ENCODE assay signal across 34 cellular contexts in genomic region chr5:139110526-139111168, GRCh38.
DNase-seq lines count a peak whose midpoint lies in the region; ATAC-seq, FAIRE-seq and TF ChIP-seq lines count a peak whose summit lies in the region.
"Had no signal": no experiment of that assay in that cellular context is flagged by ENCODE, and none has a peak within 500 bp of the region (broad histone marks: within the 10 kb centered on the region; RNA-seq: fewer than 3 reads in every experiment).

No MANE protein-coding gene starts in this region.

- no peaks in the 10 kb centered on the region for H3K27me3 ChIP-seq in bronchial epithelial cell (ENCODE audit: control insufficient read depth, insufficient read depth, low read length)
- H3K27me3 ChIP-seq in HepG2 (ENCODE audit: control insufficient read depth in 1 of 2, insufficient read depth in 2 of 2, low read length in 2 of 2), result no peaks in the 10 kb centered on the region
- H3K27me3 ChIP-seq: BE2C, ovary, SJSA1, tibial nerve had no signal

- no peak for TF ChIP-seq RAD21 in HepG2 (CRISPR knock-in tag; IDR thresholded peaks at IDR 0.05)

- no peak overlapping the region for H3K4me2 ChIP-seq in HepG2 (ENCODE audit: low read depth, low read length)

- H3K36me3 Mint-ChIP-seq in nephron (ENCODE audit: low read depth), result peaks cover 20% of the 10 kb centered on the region

- peak overlapping the region in 1 of 3 experiments; percentile 3 for H3K4me3 Mint-ChIP-seq in nephron
- H3K4me3 Mint-ChIP-seq: activated CD8-positive, alpha-beta T cell treated with anti-CD3 and anti-CD28 coated beads for 36 hours; activated naive CD8-positive, alpha-beta T cell treated with anti-CD3 and anti-CD28 coated beads for 36 hours; IgD-negative memory B cell; immature natural killer cell; mesothelial cell of epicardium; naive thymus-derived CD8-positive, alpha-beta T cell; stimulated activated naive CD8-positive, alpha-beta T cell treated with anti-CD3 and anti-CD28 coated beads, Interleukin-15, amount 100 ng/mL, for 72 hours; T-helper 1 cell treated with Interleukin-12 subunit alpha and Interleukin-12 subunit beta and Interleukin-4 antibody, amounts not matched to agents 30 μg/mL and 1 μg/mL, for 36 hours had no signal

- in situ Hi-C loops in HepG2 (cut with HindIII; ENCODE audit: extremely low pct_ligation_motif_present, low pct_unique_long_range_greater_than_20kb), result no loop called here

- H3K27ac Mint-ChIP-seq in nephron, result peak overlapping the region in 2 of 3 experiments; percentile 49 to 57
- H3K27ac Mint-ChIP-seq: activated CD8-positive, alpha-beta T cell treated with anti-CD3 and anti-CD28 coated beads for 36 hours; activated naive CD8-positive, alpha-beta T cell treated with anti-CD3 and anti-CD28 coated beads for 36 hours; activated T-helper 2 cell treated with anti-CD3 and anti-CD28 coated beads, Interferon-gamma antibody, Interleukin-2, Interleukin-4, amounts not matched to agents 10 μg/mL and 5 μg/mL and 100 μg/mL, durations not matched to agents 14 hours and 24 hours and 36 hours; IgD-negative memory B cell; mesothelial cell of epicardium; naive thymus-derived CD8-positive, alpha-beta T cell; stimulated activated naive CD8-positive, alpha-beta T cell treated with anti-CD3 and anti-CD28 coated beads, Interleukin-15, amount 100 ng/mL, for 72 hours; T-helper 1 cell treated with Interleukin-12 subunit alpha and Interleukin-12 subunit beta and Interleukin-4 antibody, amounts not matched to agents 30 μg/mL and 1 μg/mL, for 36 hours had no signal

- no peak for ATAC-seq in HepG2
- ATAC-seq: activated CD8-positive, alpha-beta T cell treated with anti-CD3 and anti-CD28 coated beads for 36 hours; naive thymus-derived CD8-positive, alpha-beta T cell; stimulated activated naive CD8-positive, alpha-beta T cell treated with anti-CD3 and anti-CD28 coated beads, Interleukin-15, amount 100 ng/mL, for 72 hours had no signal

- TF ChIP-seq CTCF in GM10266 (IDR thresholded peaks at IDR 0.05; ENCODE audit: control insufficient read depth, insufficient read depth, low read depth, missing control alignments) (no peak), bronchial epithelial cell (IDR thresholded peaks at IDR 0.05; ENCODE audit: insufficient read depth, low read length, severe bottlenecking) (no peak), nephron (IDR thresholded peaks at IDR 0.05; ENCODE audit: unreplicated experiment in 3 of 3) (no peak), HepG2 (CRISPR knock-in tag; IDR thresholded peaks at IDR 0.05) (no peak)

- H3K9me3 Mint-ChIP-seq in nephron, result peaks cover 3% of the 10 kb centered on the region
- H3K9me3 Mint-ChIP-seq: activated CD8-positive, alpha-beta T cell treated with anti-CD3 and anti-CD28 coated beads for 36 hours; activated T-helper 2 cell treated with anti-CD3 and anti-CD28 coated beads, Interferon-gamma antibody, Interleukin-2, Interleukin-4, amounts not matched to agents 10 μg/mL and 5 μg/mL and 100 μg/mL, durations not matched to agents 14 hours and 24 hours and 36 hours; immature natural killer cell; T-helper 1 cell treated with Interleukin-12 subunit alpha and Interleukin-12 subunit beta and Interleukin-4 antibody, amounts not matched to agents 30 μg/mL and 1 μg/mL, for 36 hours had no signal

- TF ChIP-seq EP300 in HepG2 (IDR thresholded peaks at IDR 0.05; ENCODE audit: low read depth in 2 of 2, low read length in 2 of 2) (no peak), HepG2 (CRISPR knock-in tag; IDR thresholded peaks at IDR 0.05; ENCODE audit: borderline replicate concordance) (no peak)

- BruUV-seq in HepG2 (replicated peaks; lab: Mats Ljungman, UMichigan), result no TSS peak

- H3K9me3 ChIP-seq in HepG2 (ENCODE audit: low read length), result no peaks in the 10 kb centered on the region
- H3K9me3 ChIP-seq: BE2C, ovary, SJSA1, tibial nerve had no signal

- TF ChIP-seq POLR2A in HepG2 (IDR thresholded peaks at IDR 0.05; ENCODE audit: insufficient read depth in 1 of 2, low read depth in 2 of 2, low read length in 2 of 2), result no peak

- H3K4me3 ChIP-seq in bronchial epithelial cell (ENCODE audit: low read depth, low read length) (no peak overlapping the region), HepG2 (replicated peaks in 1 of 3; ENCODE audit: insufficient read depth in 1 of 3, low read depth in 2 of 3, low read length in 3 of 3) (no peak overlapping the region)
- H3K4me3 ChIP-seq: ovary, SJSA1, tibial nerve had no signal

- POLR2A ChIA-PET in HepG2 (lab: Yijun Ruan, JAX), result no interaction called here

- H3K27ac ChIP-seq in HepG2 (ENCODE audit: extremely low read length, insufficient read depth, low read length), result no peak overlapping the region
- H3K27ac ChIP-seq: ovary, SJSA1 had no signal

- H3K79me2 ChIP-seq in HepG2 (ENCODE audit: insufficient read depth, low read length), result no peaks in the 10 kb centered on the region

- peaks cover 77% of the 10 kb centered on the region for H3K4me1 Mint-ChIP-seq in nephron
- H3K4me1 Mint-ChIP-seq: activated naive CD8-positive, alpha-beta T cell treated with anti-CD3 and anti-CD28 coated beads for 36 hours; immature natural killer cell; stimulated activated naive CD8-positive, alpha-beta T cell treated with anti-CD3 and anti-CD28 coated beads, Interleukin-15, amount 100 ng/mL, for 72 hours had no signal

- H3K4me1 ChIP-seq in HepG2 (ENCODE audit: insufficient read depth, low read length), result no peaks in the 10 kb centered on the region
- H3K4me1 ChIP-seq: SJSA1 had no signal

- FAIRE-seq in bronchial epithelial cell (lab: Jason Lieb, UNC) (peak; percentile 94), HepG2 (lab: Jason Lieb, UNC) (no peak)
- FAIRE-seq: A204.1, astrocyte, endometrium, frontal cortex, GM18507, small intestine had no signal

- intact Hi-C loops in HepG2 (cut with micrococcal nuclease; ENCODE audit: unreplicated experiment), result no loop called here

- DNase-seq in NCI-H1105 treated with DMSO at 0.1 percent for 48 hours (lab: John Stamatoyannopoulos, UW) (peak; percentile 12), NCI-H1105 (lab: John Stamatoyannopoulos, UW) (no peak), GM10266 (ENCODE audit: extremely low spot score) (peak; percentile 24), bronchial epithelial cell (ENCODE audit: low read depth) (no peak), HepG2 (ENCODE audit: low spot score) (no peak), T1000 (lab: John Stamatoyannopoulos, UW) (no peak)
- DNase-seq in activated T-cell treated with anti-CD3 and anti-CD28 coated beads, Interleukin-2, amount 50 U/mL, for 48 hours, result no peak
- DNase-seq: activated CD4-positive, alpha-beta T cell treated with anti-CD3 and anti-CD28 coated beads for 1 hour; activated CD8-positive, alpha-beta T cell treated with anti-CD3 and anti-CD28 coated beads for 36 hours; activated naive CD8-positive, alpha-beta T cell treated with anti-CD3 and anti-CD28 coated beads for 36 hours; BE2C; central memory CD4-positive, alpha-beta T cell; dermis blood vessel endothelial cell; DMS79 treated with DMSO at 0.1 percent for 48 hours; immature natural killer cell; naive thymus-derived CD8-positive, alpha-beta T cell; NCI-H187; NCI-H226; ovary; retina; small intestine; stimulated activated naive CD8-positive, alpha-beta T cell treated with anti-CD3 and anti-CD28 coated beads, Interleukin-15, amount 100 ng/mL, for 72 hours had no signal

- H3K27me3 Mint-ChIP-seq in nephron (ENCODE audit: low read depth), result no peaks in the 10 kb centered on the region
- H3K27me3 Mint-ChIP-seq: activated CD8-positive, alpha-beta T cell treated with anti-CD3 and anti-CD28 coated beads for 36 hours; activated naive CD8-positive, alpha-beta T cell treated with anti-CD3 and anti-CD28 coated beads for 36 hours; IgD-negative memory B cell; naive thymus-derived CD8-positive, alpha-beta T cell; stimulated activated naive CD8-positive, alpha-beta T cell treated with anti-CD3 and anti-CD28 coated beads, Interleukin-15, amount 100 ng/mL, for 72 hours had no signal

- no peaks in the 10 kb centered on the region for H4K20me1 ChIP-seq in HepG2 (ENCODE audit: insufficient read depth, low read length)

- no peak overlapping the region for H3K9ac ChIP-seq in HepG2 (ENCODE audit: insufficient read depth, low read depth, low read length)

- CTCF ChIA-PET in HepG2 (lab: Yijun Ruan, JAX; ENCODE audit: low intra/inter-chr PET ratio, low total read pairs), result no interaction called here

- H2AFZ ChIP-seq in HepG2 (ENCODE audit: low read length), result no peak overlapping the region

- no peaks in the 10 kb centered on the region for H3K36me3 ChIP-seq in bronchial epithelial cell (ENCODE audit: control insufficient read depth, insufficient read depth, low read length)
- H3K36me3 ChIP-seq in HepG2 (replicated peaks in 1 of 2; ENCODE audit: control insufficient read depth in 1 of 2, insufficient read depth in 2 of 2, low read length in 2 of 2), result no peaks in the 10 kb centered on the region
- H3K36me3 ChIP-seq: BE2C, ovary, SJSA1 had no signal

TF ChIP-seq in HepG2, 621 proteins besides CTCF, POLR2A, EP300 and RAD21 (continues in another document):
- TF ChIP-seq GTF3A (CRISPR knock-in tag; conservative IDR thresholded peaks at IDR 0.05) (no peak), MEIS2 (CRISPR knock-in tag; IDR thresholded peaks at IDR 0.05) (no peak), ZFX (CRISPR knock-in tag; IDR thresholded peaks at IDR 0.05; ENCODE audit: low read depth) (no peak), NCOA1 (CRISPR knock-in tag; IDR thresholded peaks at IDR 0.05) (no peak)
- TF ChIP-seq, protein P1, sequence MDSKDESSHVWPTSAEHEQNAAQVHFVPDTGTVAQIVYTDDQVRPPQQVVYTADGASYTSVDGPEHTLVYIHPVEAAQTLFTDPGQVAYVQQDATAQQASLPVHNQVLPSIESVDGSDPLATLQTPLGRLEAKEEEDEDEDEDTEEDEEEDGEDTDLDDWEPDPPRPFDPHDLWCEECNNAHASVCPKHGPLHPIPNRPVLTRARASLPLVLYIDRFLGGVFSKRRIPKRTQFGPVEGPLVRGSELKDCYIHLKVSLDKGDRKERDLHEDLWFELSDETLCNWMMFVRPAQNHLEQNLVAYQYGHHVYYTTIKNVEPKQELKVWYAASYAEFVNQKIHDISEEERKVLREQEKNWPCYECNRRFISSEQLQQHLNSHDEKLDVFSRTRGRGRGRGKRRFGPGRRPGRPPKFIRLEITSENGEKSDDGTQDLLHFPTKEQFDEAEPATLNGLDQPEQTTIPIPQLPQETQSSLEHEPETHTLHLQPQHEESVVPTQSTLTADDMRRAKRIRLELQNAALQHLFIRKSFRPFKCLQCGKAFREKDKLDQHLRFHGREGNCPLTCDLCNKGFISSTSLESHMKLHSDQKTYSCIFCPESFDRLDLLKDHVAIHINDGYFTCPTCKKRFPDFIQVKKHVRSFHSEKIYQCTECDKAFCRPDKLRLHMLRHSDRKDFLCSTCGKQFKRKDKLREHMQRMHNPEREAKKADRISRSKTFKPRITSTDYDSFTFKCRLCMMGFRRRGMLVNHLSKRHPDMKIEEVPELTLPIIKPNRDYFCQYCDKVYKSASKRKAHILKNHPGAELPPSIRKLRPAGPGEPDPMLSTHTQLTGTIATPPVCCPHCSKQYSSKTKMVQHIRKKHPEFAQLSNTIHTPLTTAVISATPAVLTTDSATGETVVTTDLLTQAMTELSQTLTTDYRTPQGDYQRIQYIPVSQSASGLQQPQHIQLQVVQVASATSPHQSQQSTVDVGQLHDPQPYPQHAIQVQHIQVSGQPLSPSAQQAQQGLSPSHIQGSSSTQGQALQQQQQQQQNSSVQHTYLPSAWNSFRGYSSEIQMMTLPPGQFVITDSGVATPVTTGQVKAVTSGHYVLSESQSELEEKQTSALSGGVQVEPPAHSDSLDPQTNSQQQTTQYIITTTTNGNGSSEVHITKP (CRISPR knock-in tag; IDR thresholded peaks at IDR 0.05; ENCODE audit: low read depth), result no peak

Comparison
In these comparisons a context has a peak if more than half of its experiments do, and no peak if none do; other contexts are left out.
1. DNase-seq: peak in NCI-H1105 treated with DMSO at 0.1 percent for 48 hours (single experiment) and GM10266 (single experiment); none in NCI-H1105 (single experiment), bronchial epithelial cell (single experiment), HepG2 (single experiment), activated T-cell treated with anti-CD3 and anti-CD28 coated beads, Interleukin-2, amount 50 U/mL, for 48 hours (0 of 2) and T1000 (single experiment).